8 cellular contexts compared by ENCODE assay signal in genomic region chr14:61761959-61762786, GRCh38. TPM values are rescaled to one million over a fixed set of nuclear protein-coding genes. Genes with fewer than 3 reads are reported as not detected.
A peak's percentile ranks its signal among the peaks of the same experiment; 100 is the strongest.
DNase-seq lines count a peak whose midpoint lies in the region; ATAC-seq and TF ChIP-seq lines count a peak whose summit lies in the region.

A gene with protein sequence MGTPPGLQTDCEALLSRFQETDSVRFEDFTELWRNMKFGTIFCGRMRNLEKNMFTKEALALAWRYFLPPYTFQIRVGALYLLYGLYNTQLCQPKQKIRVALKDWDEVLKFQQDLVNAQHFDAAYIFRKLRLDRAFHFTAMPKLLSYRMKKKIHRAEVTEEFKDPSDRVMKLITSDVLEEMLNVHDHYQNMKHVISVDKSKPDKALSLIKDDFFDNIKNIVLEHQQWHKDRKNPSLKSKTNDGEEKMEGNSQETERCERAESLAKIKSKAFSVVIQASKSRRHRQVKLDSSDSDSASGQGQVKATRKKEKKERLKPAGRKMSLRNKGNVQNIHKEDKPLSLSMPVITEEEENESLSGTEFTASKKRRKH (plus strand): TSS chr14:61762420. CDS start chr14:61762461, 41 bp downstream.

- H3K27ac ChIP-seq in adrenal gland (peak within 1 kb of the TSS; percentile 68 to 95 (median 75)), parathyroid adenoma (peak within 1 kb of the TSS; percentile 79), tibial nerve (peak within 1 kb of the TSS; percentile 86 to 95 (median 90))

- H3K4me1 ChIP-seq in adrenal gland (replicated peaks in 1 of 2) = peaks cover 8 to 41% of the 10 kb centered on the region in 2 donors
- peaks cover 16% of the 10 kb centered on the region for H3K4me1 ChIP-seq in parathyroid adenoma
- H3K4me1 ChIP-seq in tibial nerve = peaks cover 0 to 43% (median 15%) of the 10 kb centered on the region in 4 donors

- in situ Hi-C loops in GM13976 (cut with MboI; ENCODE audit: low sequenced_read_pairs, unreplicated experiment) = no loop called here

- H3K79me2 ChIP-seq in parathyroid adenoma = no peaks in the 10 kb centered on the region

- H2AFZ ChIP-seq in parathyroid adenoma = peak within 1 kb of the TSS; percentile 93

- no peaks in the 10 kb centered on the region for H3K27me3 ChIP-seq in adrenal gland
- H3K27me3 ChIP-seq in parathyroid adenoma (ENCODE audit: control insufficient read depth, insufficient read depth, low read length) = no peaks in the 10 kb centered on the region
- H3K27me3 ChIP-seq in tibial nerve = no peaks in the 10 kb centered on the region

- peak within 1 kb of the TSS; percentile 96 for H3K4me2 ChIP-seq in parathyroid adenoma (ENCODE audit: low read length)

- TF ChIP-seq POLR2A in adrenal gland (IDR thresholded peaks at IDR 0.05) (peak; percentile 57 to 96), tibial nerve (IDR thresholded peaks at IDR 0.05) (peak; percentile 43 to 85)

- peak; percentile 94 to 98 for TF ChIP-seq EP300 in tibial nerve (IDR thresholded peaks at IDR 0.05)

- H3K4me3 ChIP-seq in adrenal gland = peak within 1 kb of the TSS in 3 of 4 donors; percentile 43 to 90 (median 75)
- peak within 1 kb of the TSS; percentile 99 for H3K4me3 ChIP-seq in parathyroid adenoma (ENCODE audit: low read depth, low read length)
- peak within 1 kb of the TSS; percentile 61 to 94 (median 78) for H3K4me3 ChIP-seq in tibial nerve

- no peaks in the 10 kb centered on the region for H3K9me3 ChIP-seq in adrenal gland (replicated peaks in 1 of 3)
- H3K9me3 ChIP-seq in parathyroid adenoma (ENCODE audit: control insufficient read depth, low read length) = no peaks in the 10 kb centered on the region
- H3K9me3 ChIP-seq in tibial nerve = no peaks in the 10 kb centered on the region

- WGBS in adrenal gland, 4 donors = 0% methylated on average over 24 to 49 of the region's 49 CpGs
- 0% methylated on average over 35 to 39 of the region's 49 CpGs for WGBS in tibial nerve, 2 donors

- TF ChIP-seq CTCF in GM13976 (IDR thresholded peaks at IDR 0.05; ENCODE audit: borderline replicate concordance, control extremely low read depth, extremely low read depth, insufficient read depth, missing control alignments) (no peak), adrenal gland (IDR thresholded peaks at IDR 0.05) (no peak), parathyroid adenoma (IDR thresholded peaks at IDR 0.05) (no peak), tibial nerve (IDR thresholded peaks at IDR 0.05) (peak in 1 of 5 experiments; percentile 20)

- intact Hi-C loops in adrenal gland (cut with DNase I) = no loop called here
- intact Hi-C loops in cardiac septum (cut with DNase I) = loop anchor here (2.0 kb wide), 2 partner anchors 291 to 299 kb away; no protein-coding TSS in a partner anchor

- ATAC-seq in HG02852 (IDR thresholded peaks at IDR 0.05; ENCODE audit: unreplicated experiment) = peak; percentile 99

- no peak within 1 kb of the TSS for H3K9ac ChIP-seq in parathyroid adenoma

- H3K36me3 ChIP-seq in adrenal gland (replicated peaks in 1 of 2) = no peaks in the 10 kb centered on the region
- H3K36me3 ChIP-seq in parathyroid adenoma (ENCODE audit: control insufficient read depth, insufficient read depth, low read length) = no peaks in the 10 kb centered on the region
- H3K36me3 ChIP-seq in tibial nerve = no peaks in the 10 kb centered on the region

- peak; percentile 99 for DNase-seq in GM13976 (ENCODE audit: low spot score)
- peak; percentile 88 for DNase-seq in NCI-H1436 treated with DMSO at 0.1 percent for 48 hours (lab: John Stamatoyannopoulos, UW)
- peak; percentile 96 for DNase-seq in T follicular helper cell (ENCODE audit: low read depth)
- peak; percentile 97 to 99 (median 98) for DNase-seq in adrenal gland
- DNase-seq in cardiac septum (ENCODE audit: low spot score) = peak; percentile 97
- DNase-seq in tibial nerve (ENCODE audit: low spot score in 2 of 2) = peak; percentile 91 to 96

RNA-seq across cellular contexts. Expression of the gene that starts here (rescaled TPM):
- total RNA-seq in adrenal gland (10 to 100 TPM in 1 of 8 donors, 1 to 10 TPM in 7; 3.2 to 12.7 (median 7.5) TPM), cardiac septum (5.0 TPM), tibial nerve (10 to 100 TPM in 2 of 4 donors, 1 to 10 TPM in 2; 6.3 to 14.4 (median 10.2) TPM)
- 10 to 100 TPM in 1 of 3 donors, 1 to 10 TPM in 2; 4.3 to 12.6 (median 5.8) TPM for polyA plus RNA-seq in adrenal gland

Comparison
In these comparisons a context has a peak if more than half of its experiments do, and no peak if none do; other contexts are left out.
1. Peak in every context shown above with its lines: DNase-seq, ATAC-seq, H3K4me3 ChIP-seq and H3K27ac ChIP-seq.